8 cellular contexts compared by ENCODE assay signal in genomic region chr7:128266891-128267839, GRCh38. TPM values are rescaled to one million over a fixed set of nuclear protein-coding genes. Genes with fewer than 3 reads are reported as not detected.
DNase-seq lines count a peak whose midpoint lies in the region; ATAC-seq and TF ChIP-seq lines count a peak whose summit lies in the region.

No MANE protein-coding gene starts in this region.

- ATAC-seq in stimulated activated naive CD8-positive, alpha-beta T cell treated with anti-CD3 and anti-CD28 coated beads, Interleukin-15, amount 100 ng/mL, for 72 hours = no peak

- H3K4me1 Mint-ChIP-seq in progenitor cell of endocrine pancreas (ENCODE audit: low read depth) = peaks cover 7% of the 10 kb centered on the region
- no peaks in the 10 kb centered on the region for H3K4me1 Mint-ChIP-seq in stimulated activated naive CD8-positive, alpha-beta T cell treated with anti-CD3 and anti-CD28 coated beads, Interleukin-15, amount 100 ng/mL, for 72 hours

- TF ChIP-seq CTCF in WI38 (IDR thresholded peaks at IDR 0.05; ENCODE audit: low read depth, low read length) (0 out of 2 replicates have a peak, but pooled peaks have one; percentile 8), left ventricle myocardium inferior (IDR thresholded peaks at IDR 0.05; ENCODE audit: borderline replicate concordance) (no peak), progenitor cell of endocrine pancreas (IDR thresholded peaks at IDR 0.05; ENCODE audit: unreplicated experiment) (peak; percentile 14)

- H3K4me3 ChIP-seq in WI38 (ENCODE audit: low read depth, low read length) (peak overlapping the region; percentile 40), left ventricle myocardium inferior (peak overlapping the region; percentile 25)

- H3K27me3 ChIP-seq in left ventricle myocardium inferior (ENCODE audit: low read depth) = peaks cover 98% of the 10 kb centered on the region

- intact Hi-C loops in left ventricle myocardium inferior (cut with micrococcal nuclease) = no loop called here

- no peaks in the 10 kb centered on the region for H3K9me3 ChIP-seq in left ventricle myocardium inferior (replicated peaks)

- H3K4me3 Mint-ChIP-seq in progenitor cell of endocrine pancreas (ENCODE audit: low read depth) = no peak overlapping the region
- H3K4me3 Mint-ChIP-seq in stimulated activated naive CD8-positive, alpha-beta T cell treated with anti-CD3 and anti-CD28 coated beads, Interleukin-15, amount 100 ng/mL, for 72 hours = no peak overlapping the region

- no peak overlapping the region for H3K27ac ChIP-seq in left ventricle myocardium inferior (replicated peaks)

- DNase-seq in HuH-7.5 (ENCODE audit: low spot score) (peak; percentile 53), left ventricle myocardium inferior (peak; percentile 54), progenitor cell of endocrine pancreas (ENCODE audit: low spot score, unreplicated experiment) (no peak), KG1 (lab: John Stamatoyannopoulos, UW) (no peak), MV-4-11 (lab: John Stamatoyannopoulos, UW) (no peak)
- DNase-seq in stimulated activated naive CD8-positive, alpha-beta T cell treated with anti-CD3 and anti-CD28 coated beads, Interleukin-15, amount 100 ng/mL, for 72 hours = no peak
- DNase-seq in activated CD4-positive, alpha-beta T cell treated with anti-CD3 and anti-CD28 coated beads for 48 hours = no peak

- H3K27me3 Mint-ChIP-seq in progenitor cell of endocrine pancreas = peaks cover 22% of the 10 kb centered on the region
- peaks cover 57% of the 10 kb centered on the region for H3K27me3 Mint-ChIP-seq in stimulated activated naive CD8-positive, alpha-beta T cell treated with anti-CD3 and anti-CD28 coated beads, Interleukin-15, amount 100 ng/mL, for 72 hours

- no peaks in the 10 kb centered on the region for H3K36me3 Mint-ChIP-seq in progenitor cell of endocrine pancreas (ENCODE audit: insufficient read depth)

- no peak overlapping the region for H3K27ac Mint-ChIP-seq in progenitor cell of endocrine pancreas
- H3K27ac Mint-ChIP-seq in stimulated activated naive CD8-positive, alpha-beta T cell treated with anti-CD3 and anti-CD28 coated beads, Interleukin-15, amount 100 ng/mL, for 72 hours = no peak overlapping the region

- H3K9me3 Mint-ChIP-seq in progenitor cell of endocrine pancreas (ENCODE audit: low read depth) = no peaks in the 10 kb centered on the region
- no peaks in the 10 kb centered on the region for H3K9me3 Mint-ChIP-seq in stimulated activated naive CD8-positive, alpha-beta T cell treated with anti-CD3 and anti-CD28 coated beads, Interleukin-15, amount 100 ng/mL, for 72 hours

- H3K36me3 ChIP-seq in left ventricle myocardium inferior = no peaks in the 10 kb centered on the region

- H3K4me1 ChIP-seq in left ventricle myocardium inferior = peaks cover 31% of the 10 kb centered on the region

RNA-seq across cellular contexts. Expression of gene LEP, which starts 26.1 kb away (rescaled TPM):
- total RNA-seq in left ventricle myocardium inferior (0.14 TPM), progenitor cell of endocrine pancreas (not detected in 2 replicates)

Comparison
In these comparisons a context has a peak if more than half of its experiments do, and no peak if none do; other contexts are left out.
1. DNase-seq: peak in HuH-7.5 (single experiment) and left ventricle myocardium inferior (single experiment); none in progenitor cell of endocrine pancreas (single experiment), KG1 (single experiment), stimulated activated naive CD8-positive, alpha-beta T cell treated with anti-CD3 and anti-CD28 coated beads, Interleukin-15, amount 100 ng/mL, for 72 hours (0 of 2), MV-4-11 (single experiment) and activated CD4-positive, alpha-beta T cell treated with anti-CD3 and anti-CD28 coated beads for 48 hours (single experiment).